ENCODE assay signal across 1 cellular context in the genomic region with DNA sequence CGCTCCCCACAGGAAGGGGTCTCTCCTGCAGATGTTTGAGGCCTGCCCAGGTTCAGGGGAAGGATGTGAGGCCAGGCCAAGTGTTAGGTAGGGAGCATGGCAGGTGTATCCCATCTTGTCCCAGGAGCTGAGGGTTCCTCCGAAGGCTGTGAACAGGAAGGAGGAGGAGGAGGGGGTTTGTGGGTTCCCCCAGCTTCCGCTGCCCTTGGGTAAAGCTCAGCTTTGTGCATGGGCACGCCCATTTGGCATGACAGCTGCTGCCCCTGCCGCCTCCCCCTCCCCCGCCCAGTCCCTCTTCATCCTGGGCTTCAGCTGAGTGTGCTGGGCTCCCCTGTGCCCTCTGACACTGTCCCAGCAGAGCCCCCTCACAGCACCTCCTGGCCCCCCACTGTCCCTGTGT.
TF ChIP-seq lines count a peak whose summit lies in the region.

No MANE protein-coding gene starts in this region.

TF ChIP-seq in H1, 55 proteins besides CTCF, POLR2A, EP300 and RAD21:
- no peak for TF ChIP-seq SP2 (IDR thresholded peaks at IDR 0.05; ENCODE audit: low read length)
- no peak for TF ChIP-seq KDM4A (IDR thresholded peaks at IDR 0.05; ENCODE audit: low read depth, low read length, severe bottlenecking)
- no peak for TF ChIP-seq RNF2 (IDR thresholded peaks at IDR 0.05; ENCODE audit: borderline replicate concordance, low read depth, low read length, missing control alignments, poor library complexity, severe bottlenecking)
- TF ChIP-seq SUZ12 (IDR thresholded peaks at IDR 0.05; ENCODE audit: low read length): no peak
- TF ChIP-seq SIX5 (IDR thresholded peaks at IDR 0.05; ENCODE audit: low read depth, low read length): no peak
- no peak for TF ChIP-seq SAP30 (IDR thresholded peaks at IDR 0.05; ENCODE audit: insufficient read depth, insufficient replicate concordance, low read length)
- no peak for TF ChIP-seq RFX5 (IDR thresholded peaks at IDR 0.05; ENCODE audit: borderline replicate concordance, low read depth, low read length)
- TF ChIP-seq EZH2 (IDR thresholded peaks at IDR 0.05; ENCODE audit: low read depth, low read length, severe bottlenecking): no peak
- TF ChIP-seq JUN (IDR thresholded peaks at IDR 0.05; ENCODE audit: low read depth, low read length): no peak
- TF ChIP-seq CHD1 (IDR thresholded peaks at IDR 0.05; ENCODE audit: low read depth, low read length): no peak
- no peak for TF ChIP-seq RXRA (IDR thresholded peaks at IDR 0.05; ENCODE audit: insufficient read depth, low read depth, low read length)
- no peak for TF ChIP-seq POU5F1 (IDR thresholded peaks at IDR 0.05; ENCODE audit: low read depth, low read length)
